12 cellular contexts compared by ENCODE assay signal in genomic region chr20:432677-433299, GRCh38. TPM values are rescaled to one million over a fixed set of nuclear protein-coding genes. Genes with fewer than 3 reads are reported as not detected.
DNase-seq lines count a peak whose midpoint lies in the region; ATAC-seq, FAIRE-seq and TF ChIP-seq lines count a peak whose summit lies in the region.
"Had no signal": no experiment of that assay in that cellular context is flagged by ENCODE, and none has a peak within 500 bp of the region (broad histone marks: within the 10 kb centered on the region; RNA-seq: fewer than 3 reads in every experiment).

No MANE protein-coding gene starts in this region.

- POLR2A ChIA-PET in OCI-LY7 (lab: Charles Lee) (no interaction called here), endothelial cell of umbilical vein (lab: Charles Lee) (no interaction called here)

- dilution Hi-C loops in endothelial cell of umbilical vein (cut with MboI; ENCODE audit: extremely low pct_ligation_motif_present, low sequenced_read_pairs): no loop called here

- H4K20me1 ChIP-seq in OCI-LY7 (ENCODE audit: insufficient read depth, low read length) (no peaks in the 10 kb centered on the region), endothelial cell of umbilical vein (replicated peaks; ENCODE audit: control insufficient read depth, extremely low read depth, insufficient read depth, low read length) (no peaks in the 10 kb centered on the region)

- TF ChIP-seq CTCF in OCI-LY7 (conservative IDR thresholded peaks at IDR 0.05; ENCODE audit: low read length): no peak
- no peak for TF ChIP-seq CTCF in endothelial cell of umbilical vein (IDR thresholded peaks at IDR 0.05; ENCODE audit: extremely low read depth in 1 of 2, insufficient read depth in 1 of 2, low read depth in 1 of 2, low read length in 2 of 2)
- TF ChIP-seq CTCF in uterus (IDR thresholded peaks at IDR 0.05): no peak

- TF ChIP-seq POLR2A in endothelial cell of umbilical vein (IDR thresholded peaks at IDR 0.05; ENCODE audit: low read depth, low read length) (no peak), uterus (IDR thresholded peaks at IDR 0.05) (no peak)

- TSS peak; percentile 27 for BruUV-seq in OCI-LY7 (replicated peaks; lab: Mats Ljungman, UMichigan)
- no TSS peak for BruUV-seq in endothelial cell of umbilical vein (replicated peaks; lab: Mats Ljungman, UMichigan)

- no peaks in the 10 kb centered on the region for H3K79me2 ChIP-seq in OCI-LY7 (ENCODE audit: insufficient read depth, low read depth, low read length)
- no peaks in the 10 kb centered on the region for H3K79me2 ChIP-seq in endothelial cell of umbilical vein (ENCODE audit: control insufficient read depth, insufficient read depth, low read length)

- H3K27ac ChIP-seq in OCI-LY7 (ENCODE audit: low read depth, low read length, poor library complexity, severe bottlenecking): peak overlapping the region; percentile 9
- no peak overlapping the region for H3K27ac ChIP-seq in endothelial cell of umbilical vein (ENCODE audit: insufficient read depth, low read depth, low read length)
- H3K27ac ChIP-seq in uterus: no peak overlapping the region
- H3K27ac ChIP-seq: thoracic aorta had no signal

- CTCF ChIA-PET in OCI-LY7 (lab: Charles Lee; ENCODE audit: unreplicated experiment): no interaction called here
- CTCF ChIA-PET in endothelial cell of umbilical vein (lab: Charles Lee): interaction anchor here (1.4 to 5.3 kb wide), 4 partner anchors 61 to 306 kb away, joined by 5 to 120 read pairs (median 26); no protein-coding TSS in a partner anchor

- no peaks in the 10 kb centered on the region for H3K9me2 ChIP-seq in OCI-LY7 (ENCODE audit: insufficient read depth, low read length)

- H3K4me3 ChIP-seq in OCI-LY7 (ENCODE audit: low read depth, low read length, poor library complexity, severe bottlenecking) (no peak overlapping the region), endothelial cell of umbilical vein (replicated peaks in 1 of 3; ENCODE audit: insufficient read depth in 1 of 3, low read depth in 1 of 3, low read length in 3 of 3) (no peak overlapping the region), uterus (no peak overlapping the region)
- H3K4me3 ChIP-seq: thoracic aorta had no signal

- H3K9ac ChIP-seq in endothelial cell of umbilical vein (replicated peaks; ENCODE audit: extremely low read depth, insufficient read depth, low read length): no peak overlapping the region

- H3K4me2 ChIP-seq in OCI-LY7 (ENCODE audit: low read length) (no peak overlapping the region), endothelial cell of umbilical vein (ENCODE audit: insufficient read depth, low read length) (no peak overlapping the region)

- H2AFZ ChIP-seq in OCI-LY7 (ENCODE audit: low read length) (no peak overlapping the region), endothelial cell of umbilical vein (ENCODE audit: low read depth, low read length) (no peak overlapping the region)

- no peak for FAIRE-seq in endothelial cell of umbilical vein (lab: Jason Lieb, UNC)

- H3K4me1 ChIP-seq in OCI-LY7 (ENCODE audit: insufficient read depth, low read length, poor library complexity, severe bottlenecking) (peaks cover 13% of the 10 kb centered on the region), endothelial cell of umbilical vein (ENCODE audit: control insufficient read depth, extremely low read depth, insufficient read depth, low read length) (no peaks in the 10 kb centered on the region), uterus (no peaks in the 10 kb centered on the region)

- H3K4me3 Mint-ChIP-seq in activated T-cell treated with anti-CD3 and anti-CD28 coated beads, Interleukin-2, amount 50 U/mL, for 24 hours: peak overlapping the region; percentile 50

- DNase-seq in activated T-cell treated with anti-CD3 and anti-CD28 coated beads, Interleukin-2, amount 50 U/mL, for 24 hours: no peak
- no peak for DNase-seq in activated T-cell treated with anti-CD3 and anti-CD28 coated beads, Interleukin-2, amount 50 U/mL, for 48 hours
- DNase-seq in OCI-LY7 (ENCODE audit: low spot score) (no peak), endothelial cell of umbilical vein (ENCODE audit: low read depth, low spot score) (no peak), sciatic nerve (ENCODE audit: low spot score) (peak; percentile 51), uterus (no peak), HPDE6-E6E7 (ENCODE audit: extremely low spot score) (no peak)
- DNase-seq: GF-D8, IMR-90, NCI-H187 had no signal

- H3K9me1 ChIP-seq in endothelial cell of umbilical vein (replicated peaks; ENCODE audit: control insufficient read depth, extremely low read depth, insufficient read depth, low read length): no peaks in the 10 kb centered on the region

- peaks cover 74% of the 10 kb centered on the region for H3K4me1 Mint-ChIP-seq in activated T-cell treated with anti-CD3 and anti-CD28 coated beads, Interleukin-2, amount 50 U/mL, for 24 hours (ENCODE audit: low read depth)

- peak overlapping the region; percentile 93 for H3K27ac Mint-ChIP-seq in activated T-cell treated with anti-CD3 and anti-CD28 coated beads, Interleukin-2, amount 50 U/mL, for 24 hours

- no peaks in the 10 kb centered on the region for H3K27me3 Mint-ChIP-seq in activated T-cell treated with anti-CD3 and anti-CD28 coated beads, Interleukin-2, amount 50 U/mL, for 24 hours

- ATAC-seq in sciatic nerve (no peak), HG02870 (IDR thresholded peaks at IDR 0.05; ENCODE audit: unreplicated experiment) (no peak)

- no peaks in the 10 kb centered on the region for H3K27me3 ChIP-seq in endothelial cell of umbilical vein (ENCODE audit: control insufficient read depth in 2 of 2, insufficient read depth in 2 of 2, low read length in 2 of 2)
- no peaks in the 10 kb centered on the region for H3K27me3 ChIP-seq in uterus

- H3K36me3 ChIP-seq in OCI-LY7 (ENCODE audit: insufficient read depth, low read length): peaks cover 61% of the 10 kb centered on the region
- peaks cover 0 to 32% of the 10 kb centered on the region in 2 experiments for H3K36me3 ChIP-seq in endothelial cell of umbilical vein (ENCODE audit: control insufficient read depth in 2 of 2, extremely low read depth in 1 of 2, insufficient read depth in 2 of 2, low read length in 2 of 2)
- no peaks in the 10 kb centered on the region for H3K36me3 ChIP-seq in uterus

- H3K36me3 Mint-ChIP-seq in activated T-cell treated with anti-CD3 and anti-CD28 coated beads, Interleukin-2, amount 50 U/mL, for 24 hours (ENCODE audit: low read depth): peaks cover 96% of the 10 kb centered on the region

- no peaks in the 10 kb centered on the region for H3K9me3 Mint-ChIP-seq in activated T-cell treated with anti-CD3 and anti-CD28 coated beads, Interleukin-2, amount 50 U/mL, for 24 hours

- H3K9me3 ChIP-seq in OCI-LY7 (ENCODE audit: low read length) (no peaks in the 10 kb centered on the region), endothelial cell of umbilical vein (replicated peaks; ENCODE audit: control insufficient read depth, insufficient read depth, low read length) (no peaks in the 10 kb centered on the region), uterus (no peaks in the 10 kb centered on the region)
- H3K9me3 ChIP-seq: thoracic aorta had no signal

- intact Hi-C loops in OCI-LY7 (cut with micrococcal nuclease; ENCODE audit: unreplicated experiment) (no loop called here), endothelial cell of umbilical vein (cut with micrococcal nuclease) (no loop called here), sciatic nerve (cut with DNase I) (no loop called here), uterus (cut with DNase I; ENCODE audit: low total_unique reads) (no loop called here)

TF ChIP-seq in endothelial cell of umbilical vein, 7 proteins besides CTCF, POLR2A, EP300 and RAD21:
- TF ChIP-seq GATA2 (IDR thresholded peaks at IDR 0.05; ENCODE audit: insufficient read depth, insufficient read length, low read depth, low read length) (no peak), POLR2AphosphoS5 (IDR thresholded peaks at IDR 0.05; ENCODE audit: insufficient read depth, low read depth, low read length) (peak; percentile 44)

RNA-seq across cellular contexts. Expression of gene RBCK1, which starts 24.7 kb away (rescaled TPM):
- 61.8 and 82.9 TPM in 2 replicates for total RNA-seq in OCI-LY7 (2014; rRNA removed; shearing (Covaris generic))
- total RNA-seq in OCI-LY7 (2022): 140 and 151 TPM in 2 replicates
- total RNA-seq in endothelial cell of umbilical vein: 80.4 and 86.0 TPM in 2 replicates
- polyA plus RNA-seq in endothelial cell of umbilical vein: 82.7 and 98.3 TPM in 2 replicates
- 54.5 and 65.8 TPM in 2 replicates for polyA plus RNA-seq in endothelial cell of umbilical vein (2011; cell fraction: cytosol; rRNA removed)
- polyA plus RNA-seq in endothelial cell of umbilical vein (2011; cell fraction: nucleus; rRNA removed): 152 and 200 TPM in 2 replicates
- 84.2 and 98.4 TPM in 2 replicates for polyA plus RNA-seq in endothelial cell of umbilical vein (2012)
- 58.1 and 63.6 TPM in 2 replicates for polyA minus RNA-seq in endothelial cell of umbilical vein
- polyA minus RNA-seq in endothelial cell of umbilical vein (2011; cell fraction: cytosol; rRNA and poly(A)+ RNA removed): 30.3 TPM
- 44.5 and 45.0 TPM in 2 replicates for polyA minus RNA-seq in endothelial cell of umbilical vein (2011; cell fraction: nucleus; rRNA and poly(A)+ RNA removed)
- total RNA-seq in sciatic nerve: 72.7 TPM
- total RNA-seq in uterus: 10 to 100 TPM; 57.9 to 86.3 (median 64.6) TPM

RNA-seq across cellular contexts. Expression of gene TBC1D20, which starts 29.5 kb away (rescaled TPM):
- total RNA-seq in OCI-LY7 (2014; rRNA removed; shearing (Covaris generic)): 20.8 and 22.1 TPM in 2 replicates
- total RNA-seq in OCI-LY7 (2022): 17.4 and 19.0 TPM in 2 replicates
- 30.6 and 34.3 TPM in 2 replicates for total RNA-seq in endothelial cell of umbilical vein
- 33.3 and 36.1 TPM in 2 replicates for polyA plus RNA-seq in endothelial cell of umbilical vein
- polyA plus RNA-seq in endothelial cell of umbilical vein (2011; cell fraction: cytosol; rRNA removed): 25.9 and 27.9 TPM in 2 replicates
- 35.0 and 37.4 TPM in 2 replicates for polyA plus RNA-seq in endothelial cell of umbilical vein (2011; cell fraction: nucleus; rRNA removed)
- 22.1 and 24.7 TPM in 2 replicates for polyA plus RNA-seq in endothelial cell of umbilical vein (2012)
- 56.4 and 58.8 TPM in 2 replicates for polyA minus RNA-seq in endothelial cell of umbilical vein
- polyA minus RNA-seq in endothelial cell of umbilical vein (2011; cell fraction: cytosol; rRNA and poly(A)+ RNA removed): 9.3 TPM
- polyA minus RNA-seq in endothelial cell of umbilical vein (2011; cell fraction: nucleus; rRNA and poly(A)+ RNA removed): 15.1 and 19.3 TPM in 2 replicates
- 32.5 TPM for total RNA-seq in sciatic nerve
- 10 to 100 TPM; 11.0 to 44.0 (median 35.8) TPM for total RNA-seq in uterus

RNA-seq across cellular contexts. Expression of gene TRIB3, which starts 52.2 kb away (rescaled TPM):
- total RNA-seq in OCI-LY7 (2014; rRNA removed; shearing (Covaris generic)): 87.2 and 114 TPM in 2 replicates
- 92.7 and 111 TPM in 2 replicates for total RNA-seq in OCI-LY7 (2022)
- total RNA-seq in endothelial cell of umbilical vein: 32.1 and 35.3 TPM in 2 replicates
- 32.6 and 43.0 TPM in 2 replicates for polyA plus RNA-seq in endothelial cell of umbilical vein
- polyA plus RNA-seq in endothelial cell of umbilical vein (2011; cell fraction: cytosol; rRNA removed): 23.5 and 28.0 TPM in 2 replicates
- 11.8 and 12.1 TPM in 2 replicates for polyA plus RNA-seq in endothelial cell of umbilical vein (2011; cell fraction: nucleus; rRNA removed)
- 23.3 and 23.5 TPM in 2 replicates for polyA plus RNA-seq in endothelial cell of umbilical vein (2012)
- 20.6 and 22.1 TPM in 2 replicates for polyA minus RNA-seq in endothelial cell of umbilical vein
- polyA minus RNA-seq in endothelial cell of umbilical vein (2011; cell fraction: cytosol; rRNA and poly(A)+ RNA removed): 98.2 TPM
- polyA minus RNA-seq in endothelial cell of umbilical vein (2011; cell fraction: nucleus; rRNA and poly(A)+ RNA removed): 7.5 and 8.9 TPM in 2 replicates
- 6.2 TPM for total RNA-seq in sciatic nerve
- total RNA-seq in uterus: 1 to 10 TPM; 1.8 to 8.4 (median 3.9) TPM
